In genomic region chr19:13034636-13035035, GRCh38 we compare ENCODE assay signal across 14 cellular contexts. TPM values are rescaled to one million over a fixed set of nuclear protein-coding genes. Genes with fewer than 3 reads are reported as not detected.
DNase-seq lines count a peak whose midpoint lies in the region; ATAC-seq, FAIRE-seq and TF ChIP-seq lines count a peak whose summit lies in the region.
"Had no signal": no experiment of that assay in that cellular context is flagged by ENCODE, and none has a peak within 500 bp of the region (broad histone marks: within the 10 kb centered on the region; RNA-seq: fewer than 3 reads in every experiment).

No MANE protein-coding gene starts in this region.

- no peaks in the 10 kb centered on the region for H3K36me3 Mint-ChIP-seq in effector memory CD8-positive, alpha-beta T cell (ENCODE audit: insufficient read depth)
- H3K36me3 Mint-ChIP-seq: CD8-positive, alpha-beta memory T cell had no signal

- H3K9ac ChIP-seq in HepG2 (ENCODE audit: insufficient read depth, low read depth, low read length) (peak overlapping the region; percentile 7; the same call in 1 of the 2 replicates), fibroblast of lung (ENCODE audit: insufficient read depth, low read length) (no peak overlapping the region)

- no peak for TF ChIP-seq POLR2A in HepG2 (IDR thresholded peaks at IDR 0.05; ENCODE audit: insufficient read depth in 1 of 2, low read depth in 2 of 2, low read length in 2 of 2)
- no peak for TF ChIP-seq POLR2A in right lobe of liver (IDR thresholded peaks at IDR 0.05)
- TF ChIP-seq POLR2A in gastrocnemius medialis (IDR thresholded peaks at IDR 0.05), result no peak

- H3K27ac ChIP-seq in HepG2 (ENCODE audit: extremely low read length, insufficient read depth, low read length) (no peak overlapping the region), right lobe of liver (no peak overlapping the region), fibroblast of lung (ENCODE audit: insufficient read depth, low read length) (no peak overlapping the region), gastrocnemius medialis (peak overlapping the region; percentile 97 to 100 (median 99))

- H3K79me2 ChIP-seq in HepG2 (ENCODE audit: insufficient read depth, low read length) (peaks cover 51% of the 10 kb centered on the region), fibroblast of lung (ENCODE audit: control insufficient read depth, insufficient read depth, low read length) (peaks cover 98% of the 10 kb centered on the region)

- BruUV-seq in HepG2 (replicated peaks; lab: Mats Ljungman, UMichigan), result no TSS peak

- intact Hi-C loops in HepG2 (cut with micrococcal nuclease; ENCODE audit: unreplicated experiment) (no loop called here), right lobe of liver (cut with DNase I) (loop anchor here in 1 of 2 donors (5.0 to 10.0 kb wide), 2 partner anchors 52 to 60 kb away; no protein-coding TSS in a partner anchor), gastrocnemius medialis (cut with DNase I; ENCODE audit: low total_unique reads) (loop anchor here (5.0 kb wide), 1 partner anchor 118 kb away; the partner anchor contains the start of genes IER2 and STX10)

- 97% methylated on average over 8 of the region's 8 CpGs for WGBS in HepG2 (ENCODE audit: low lambda C conversion rate)
- WGBS in right lobe of liver (ENCODE audit: insufficient coverage, low coverage, low lambda C conversion rate, missing lambda C conversion rate), result 87% methylated on average over 5 of the region's 8 CpGs

- H3K4me3 ChIP-seq in HepG2 (replicated peaks in 1 of 3; ENCODE audit: insufficient read depth in 1 of 3, low read depth in 2 of 3, low read length in 3 of 3) (no peak overlapping the region), right lobe of liver (no peak overlapping the region), fibroblast of lung (replicated peaks in 1 of 4; ENCODE audit: control extremely low read depth in 1 of 4, insufficient read depth in 1 of 4, low read depth in 3 of 4, low read length in 4 of 4) (peak overlapping the region in 1 of 4 experiments; percentile 8), gastrocnemius medialis (no peak overlapping the region)

- H3K4me2 ChIP-seq in HepG2 (ENCODE audit: low read depth, low read length) (no peak overlapping the region), fibroblast of lung (ENCODE audit: extremely low read depth, insufficient read depth, low read length) (peak overlapping the region; percentile 10)

- H3K4me3 Mint-ChIP-seq in effector memory CD8-positive, alpha-beta T cell, result no peak overlapping the region
- H3K4me3 Mint-ChIP-seq: activated B cell treated with CpG ODN at 0.5 μM for 24 hours; activated naive CD8-positive, alpha-beta T cell; CD8-positive, alpha-beta memory T cell had no signal

- in situ Hi-C loops in HepG2 (cut with HindIII; ENCODE audit: extremely low pct_ligation_motif_present, low pct_unique_long_range_greater_than_20kb), result loop anchor here (5.0 kb wide), 1 partner anchor 58 kb away; no protein-coding TSS in a partner anchor
- in situ Hi-C loops in gastrocnemius medialis (cut with MboI; ENCODE audit: low sequenced_read_pairs in 4 of 4), result loop anchor here in 3 of 4 donors (5.0 to 10.0 kb wide), 2 partner anchors 50 to 52 kb away; no protein-coding TSS in a partner anchor

- TF ChIP-seq EP300 in HepG2 (IDR thresholded peaks at IDR 0.05; ENCODE audit: low read depth in 2 of 2, low read length in 2 of 2) (no peak), HepG2 (CRISPR knock-in tag; IDR thresholded peaks at IDR 0.05; ENCODE audit: borderline replicate concordance) (no peak)

- no peak for ATAC-seq in HepG2
- ATAC-seq in right lobe of liver, result no peak
- ATAC-seq in gastrocnemius medialis, result no peak
- no peak for ATAC-seq in effector memory CD8-positive, alpha-beta T cell (replicated peaks)

- H3K9me3 ChIP-seq in HepG2 (ENCODE audit: low read length), result no peaks in the 10 kb centered on the region
- H3K9me3 ChIP-seq in right lobe of liver, result no peaks in the 10 kb centered on the region
- no peaks in the 10 kb centered on the region for H3K9me3 ChIP-seq in fibroblast of lung (ENCODE audit: control insufficient read depth, insufficient read depth, low read depth, low read length)
- H3K9me3 ChIP-seq in gastrocnemius medialis, result no peaks in the 10 kb centered on the region

- DNase-seq in HepG2 (ENCODE audit: low spot score) (no peak), right lobe of liver (no peak), fibroblast of lung (ENCODE audit: low read depth in 2 of 2) (no peak), gastrocnemius medialis (peak in 1 of 2 donors; percentile 24), HTR-8/SVneo (ENCODE audit: insufficient read length, low spot score) (no peak), DMS114 treated with DMSO at 0.1 percent for 48 hours (lab: John Stamatoyannopoulos, UW; ENCODE audit: unreplicated experiment) (no peak), KG1 (lab: John Stamatoyannopoulos, UW) (no peak)
- no peak for DNase-seq in effector memory CD8-positive, alpha-beta T cell
- DNase-seq: activated B cell treated with CpG ODN at 0.5 μM for 24 hours, GDM1, midbrain had no signal

- TF ChIP-seq CTCF in HepG2 (CRISPR knock-in tag; IDR thresholded peaks at IDR 0.05) (no peak), right lobe of liver (IDR thresholded peaks at IDR 0.05) (no peak), fibroblast of lung (conservative IDR thresholded peaks at IDR 0.05 in 1 of 2, IDR thresholded peaks at IDR 0.05 in 1 of 2; ENCODE audit: low read depth in 1 of 2, low read length in 2 of 2) (no peak), gastrocnemius medialis (IDR thresholded peaks at IDR 0.05 in 4 of 5, conservative IDR thresholded peaks at IDR 0.05 in 1 of 5) (no peak)

- FAIRE-seq in HepG2 (lab: Jason Lieb, UNC), result no peak
- FAIRE-seq in HTR-8/SVneo (lab: Jason Lieb, UNC), result no peak
- FAIRE-seq: colon had no signal

- POLR2A ChIA-PET in HepG2 (lab: Yijun Ruan, JAX), result interaction anchor here (0.9 to 6.5 kb wide), 4 partner anchors 12 to 49 kb away, joined by 3 to 128 read pairs (median 64); no protein-coding TSS in a partner anchor

- H3K36me3 ChIP-seq in HepG2 (replicated peaks in 1 of 2; ENCODE audit: control insufficient read depth in 1 of 2, insufficient read depth in 2 of 2, low read length in 2 of 2) (peaks cover 2 to 27% of the 10 kb centered on the region in 2 experiments; a peak in 2 of 5 replicates), right lobe of liver (no peaks in the 10 kb centered on the region), fibroblast of lung (ENCODE audit: control insufficient read depth, insufficient read depth, low read length) (peaks cover 12% of the 10 kb centered on the region), gastrocnemius medialis (no peaks in the 10 kb centered on the region)

- H4K20me1 ChIP-seq in HepG2 (ENCODE audit: insufficient read depth, low read length), result no peaks in the 10 kb centered on the region
- no peaks in the 10 kb centered on the region for H4K20me1 ChIP-seq in fibroblast of lung (ENCODE audit: control insufficient read depth, extremely low read depth, insufficient read depth, low read length)

- TF ChIP-seq RAD21 in HepG2 (CRISPR knock-in tag; IDR thresholded peaks at IDR 0.05), result no peak

- H3K27me3 ChIP-seq in HepG2 (ENCODE audit: control insufficient read depth in 1 of 2, insufficient read depth in 2 of 2, low read length in 2 of 2), result no peaks in the 10 kb centered on the region
- no peaks in the 10 kb centered on the region for H3K27me3 ChIP-seq in right lobe of liver
- H3K27me3 ChIP-seq in fibroblast of lung (ENCODE audit: control insufficient read depth, insufficient read depth, low read length), result no peaks in the 10 kb centered on the region
- no peaks in the 10 kb centered on the region for H3K27me3 ChIP-seq in gastrocnemius medialis

- CTCF ChIA-PET in HepG2 (lab: Yijun Ruan, JAX; ENCODE audit: low intra/inter-chr PET ratio, low total read pairs), result interaction anchor here (0.8 to 4.9 kb wide), 2 partner anchors 26 to 49 kb away, joined by 4 to 42 read pairs; no protein-coding TSS in a partner anchor

- peaks cover 7 to 69% of the 10 kb centered on the region in 2 donors for H3K27me3 Mint-ChIP-seq in effector memory CD8-positive, alpha-beta T cell
- H3K27me3 Mint-ChIP-seq: activated naive CD8-positive, alpha-beta T cell had no signal

- no peaks in the 10 kb centered on the region for H3K9me3 Mint-ChIP-seq in effector memory CD8-positive, alpha-beta T cell
- H3K9me3 Mint-ChIP-seq: activated B cell treated with CpG ODN at 0.5 μM for 24 hours; CD8-positive, alpha-beta memory T cell had no signal

- H3K4me1 ChIP-seq in HepG2 (ENCODE audit: insufficient read depth, low read length), result peaks cover 73% of the 10 kb centered on the region
- peaks cover 0 to 52% (median 26%) of the 10 kb centered on the region in 4 donors for H3K4me1 ChIP-seq in right lobe of liver
- H3K4me1 ChIP-seq in fibroblast of lung (ENCODE audit: control insufficient read depth, extremely low read depth, insufficient read depth, low read length), result peaks cover 48% of the 10 kb centered on the region
- peaks cover 99% of the 10 kb centered on the region in 2 donors for H3K4me1 ChIP-seq in gastrocnemius medialis

- peak overlapping the region in 1 of 2 donors; percentile 19 for H3K27ac Mint-ChIP-seq in effector memory CD8-positive, alpha-beta T cell
- H3K27ac Mint-ChIP-seq: activated B cell treated with CpG ODN at 0.5 μM for 24 hours; activated naive CD8-positive, alpha-beta T cell had no signal

- no peak overlapping the region for H2AFZ ChIP-seq in HepG2 (ENCODE audit: low read length)
- H2AFZ ChIP-seq in fibroblast of lung (ENCODE audit: low read length), result no peak overlapping the region

- H3K4me1 Mint-ChIP-seq in effector memory CD8-positive, alpha-beta T cell (ENCODE audit: low read depth in 2 of 2), result peaks cover 4 to 9% of the 10 kb centered on the region in 2 donors
- H3K4me1 Mint-ChIP-seq: activated B cell treated with CpG ODN at 0.5 μM for 24 hours had no signal

RNA-seq across cellular contexts. Expression of gene NFIX, which starts 39.4 kb away (rescaled TPM):
- total RNA-seq in HepG2 (2016; rRNA removed; fragmentation: Illumina TruSeq; extraction: Trizol), result 5.4 and 5.6 TPM in 2 replicates
- 16.3 and 20.2 TPM in 2 replicates for total RNA-seq in HepG2 (2016; cell fraction: cytosol; rRNA removed; fragmentation: Illumina TruSeq; extraction: Trizol; ENCODE audit: low read depth)
- 4.6 and 4.7 TPM in 2 replicates for total RNA-seq in HepG2 (2016; cell fraction: insoluble cytoplasmic fraction; rRNA removed; fragmentation: Illumina TruSeq; extraction: Trizol)
- total RNA-seq in HepG2 (2016; cell fraction: membrane; rRNA removed; fragmentation: Illumina TruSeq; extraction: Trizol), result 6.7 and 9.2 TPM in 2 replicates
- total RNA-seq in HepG2 (2016; cell fraction: nucleus; rRNA removed; fragmentation: Illumina TruSeq; extraction: Trizol), result 4.9 and 6.0 TPM in 2 replicates
- 3.0 and 3.4 TPM in 2 replicates for polyA plus RNA-seq in HepG2 (2011; rRNA removed)
- 1.4 and 1.6 TPM in 2 replicates for polyA plus RNA-seq in HepG2 (2011; cell fraction: cytosol; rRNA removed)
- polyA plus RNA-seq in HepG2 (2011; cell fraction: nucleus; rRNA removed), result 11.0 and 14.0 TPM in 2 replicates
- 9.0 and 12.2 TPM in 2 replicates for polyA plus RNA-seq in HepG2 (2012)
- 0.70 and 0.93 TPM in 2 replicates for polyA plus RNA-seq in HepG2 (2016; cell fraction: cytosol; fragmentation: Illumina TruSeq; extraction: Trizol; ENCODE audit: low read depth)
- 8.8 and 11.9 TPM in 2 replicates for polyA plus RNA-seq in HepG2 (2016; cell fraction: insoluble cytoplasmic fraction; fragmentation: Illumina TruSeq; extraction: Trizol; ENCODE audit: low read depth)
- polyA plus RNA-seq in HepG2 (2016; cell fraction: membrane; fragmentation: Illumina TruSeq; extraction: Trizol; ENCODE audit: low read depth), result 3.1 and 4.9 TPM in 2 replicates
- 14.6 and 14.7 TPM in 2 replicates for polyA plus RNA-seq in HepG2 (2016; cell fraction: nucleus; fragmentation: Illumina TruSeq; extraction: Trizol; ENCODE audit: insufficient read depth, low read depth)
- polyA minus RNA-seq in HepG2 (2011; rRNA and poly(A)+ RNA removed; ENCODE audit: low replicate concordance), result 0.82 and 6.2 TPM in 2 replicates
- polyA minus RNA-seq in HepG2 (2011; cell fraction: cytosol; rRNA and poly(A)+ RNA removed), result 5.0 and 6.2 TPM in 2 replicates
- polyA minus RNA-seq in HepG2 (2011; cell fraction: nucleus; rRNA and poly(A)+ RNA removed), result 6.8 and 7.7 TPM in 2 replicates
- 10 to 100 TPM; 20.3 to 40.0 (median 26.7) TPM for total RNA-seq in right lobe of liver
- total RNA-seq in fibroblast of lung, result 55.2 and 74.8 TPM in 2 replicates
- 35.7 and 75.9 TPM in 2 replicates for polyA plus RNA-seq in fibroblast of lung
- 139 and 196 TPM in 2 replicates for polyA plus RNA-seq in fibroblast of lung (2012)
- polyA minus RNA-seq in fibroblast of lung (ENCODE audit: low replicate concordance), result 272 and 385 TPM in 2 replicates
- total RNA-seq in gastrocnemius medialis, result 100 to 1,000 TPM in 2 of 4 donors, 10 to 100 TPM in 2; 31.9 to 128 (median 105) TPM

Comparison
In these comparisons a context has a peak if more than half of its experiments do, and no peak if none do; other contexts are left out.
1. H3K27ac ChIP-seq: peak in gastrocnemius medialis (4 of 4); none in HepG2 (single experiment), right lobe of liver (0 of 3) and fibroblast of lung (single experiment).